Comparison of ENCODE assay signal across 8 cellular contexts in the genomic region with DNA sequence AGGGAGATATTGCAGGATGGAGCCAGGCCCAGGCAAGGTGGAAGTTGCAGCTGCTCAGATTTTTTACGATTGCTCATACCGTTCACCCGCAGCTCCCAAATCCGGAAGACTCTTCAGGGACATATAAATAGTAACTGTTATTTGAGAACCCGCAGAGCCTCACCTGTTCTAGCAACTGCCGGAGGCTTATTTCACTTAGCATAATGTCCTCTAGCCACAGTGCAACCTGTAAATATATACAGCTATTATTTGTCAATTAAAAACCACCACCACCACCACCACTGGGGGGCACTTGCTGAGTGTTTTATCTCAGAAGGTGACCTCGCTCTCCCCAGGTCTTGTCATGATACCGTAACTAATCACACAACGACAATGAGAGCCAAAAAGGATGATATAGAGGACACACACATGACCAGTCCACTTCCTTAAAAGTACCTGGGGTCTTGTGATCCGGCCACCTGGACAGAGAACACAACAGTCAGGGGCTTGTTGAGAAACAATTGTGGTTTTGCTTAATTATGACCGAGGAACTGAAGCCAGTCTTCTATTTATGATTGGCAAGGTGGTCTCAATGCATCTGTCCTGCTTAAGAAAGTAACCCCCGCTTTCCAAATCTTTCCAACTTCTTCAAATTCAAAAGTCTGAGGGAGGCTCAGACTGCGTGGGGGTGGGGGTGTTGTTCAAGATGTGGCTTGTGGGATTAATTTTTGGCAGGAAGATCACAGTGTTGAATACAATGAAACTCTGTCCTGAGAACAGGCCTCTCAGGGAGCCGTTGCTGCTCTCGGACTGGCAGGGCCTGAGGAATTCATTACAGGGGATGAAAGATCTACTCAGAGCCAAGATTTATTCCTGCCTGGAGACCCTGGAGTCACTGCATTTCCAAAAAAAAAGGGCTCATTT.
DNase-seq lines count a peak whose midpoint lies in the region; ATAC-seq and TF ChIP-seq lines count a peak whose summit lies in the region.

No MANE protein-coding gene starts in this region.

- no peaks in the 10 kb centered on the region for H3K4me1 Mint-ChIP-seq in activated T-cell treated with anti-CD3 and anti-CD28 coated beads, Interleukin-2, amount 50 U/mL, for 72 hours (ENCODE audit: low read depth)

- H3K27me3 ChIP-seq in psoas muscle (ENCODE audit: insufficient read depth in 3 of 3, low read length in 2 of 3), result no peaks in the 10 kb centered on the region

- WGBS in psoas muscle, 3 donors, result 15 to 28% (median 22%) methylated on average over 15 of the region's 15 CpGs

- peaks cover 5 to 7% of the 10 kb centered on the region in 2 donors for H3K9me3 Mint-ChIP-seq in activated T-cell treated with anti-CD3 and anti-CD28 coated beads, Interleukin-2, amount 50 U/mL, for 72 hours

- H3K27ac Mint-ChIP-seq in activated T-cell treated with anti-CD3 and anti-CD28 coated beads, Interleukin-2, amount 50 U/mL, for 72 hours, result no peak overlapping the region

- no peaks in the 10 kb centered on the region for H3K9me3 ChIP-seq in psoas muscle

- H3K36me3 Mint-ChIP-seq in activated T-cell treated with anti-CD3 and anti-CD28 coated beads, Interleukin-2, amount 50 U/mL, for 72 hours (ENCODE audit: insufficient read depth in 2 of 2), result peaks cover 2 to 3% of the 10 kb centered on the region in 2 donors

- DNase-seq in EL (peak; percentile 56), HK-2 (ENCODE audit: unreplicated experiment) (peak; percentile 31), OCI-M2 (lab: John Stamatoyannopoulos, UW; ENCODE audit: unreplicated experiment) (peak; percentile 30), fibroblast of villous mesenchyme (ENCODE audit: low read depth) (peak; percentile 56), psoas muscle (peak in 1 of 2 donors; percentile 28), NCI-H1436 (lab: John Stamatoyannopoulos, UW) (no peak), UCSD-AML1 (lab: John Stamatoyannopoulos, UW; ENCODE audit: unreplicated experiment) (no peak)
- DNase-seq in activated T-cell treated with anti-CD3 and anti-CD28 coated beads, Interleukin-2, amount 50 U/mL, for 72 hours, result peak; percentile 64 to 72

- H3K27me3 Mint-ChIP-seq in activated T-cell treated with anti-CD3 and anti-CD28 coated beads, Interleukin-2, amount 50 U/mL, for 72 hours (ENCODE audit: low read depth), result peaks cover 11% of the 10 kb centered on the region

- no peaks in the 10 kb centered on the region for H3K36me3 ChIP-seq in psoas muscle (ENCODE audit: insufficient read depth in 1 of 2, low read depth in 1 of 2)

- intact Hi-C loops in psoas muscle (cut with DNase I), result no loop called here

- peak overlapping the region; percentile 64 for H3K27ac ChIP-seq in psoas muscle

- peaks cover 20% of the 10 kb centered on the region for H3K4me1 ChIP-seq in psoas muscle

- ATAC-seq in activated T-cell treated with anti-CD3 and anti-CD28 coated beads, Interleukin-2, amount 50 U/mL, for 72 hours (replicated peaks in 1 of 2), result peak; percentile 77 to 78
- peak; percentile 87 to 94 (median 92) for ATAC-seq in psoas muscle

- H3K4me3 ChIP-seq in fibroblast of villous mesenchyme (ENCODE audit: low read depth, low read length) (no peak overlapping the region), psoas muscle (no peak overlapping the region)

- H3K4me3 Mint-ChIP-seq in activated T-cell treated with anti-CD3 and anti-CD28 coated beads, Interleukin-2, amount 50 U/mL, for 72 hours, result no peak overlapping the region

- TF ChIP-seq CTCF in fibroblast of villous mesenchyme (IDR thresholded peaks at IDR 0.05; ENCODE audit: insufficient read depth, low read depth, low read length), result peak; percentile 53
- peak; percentile 34 for TF ChIP-seq CTCF in psoas muscle (IDR thresholded peaks at IDR 0.05)

Comparison
In these comparisons a context has a peak if more than half of its experiments do, and no peak if none do; other contexts are left out.
1. DNase-seq: peak in EL (single experiment), HK-2 (single experiment), OCI-M2 (single experiment), activated T-cell treated with anti-CD3 and anti-CD28 coated beads, Interleukin-2, amount 50 U/mL, for 72 hours (2 of 2) and fibroblast of villous mesenchyme (single experiment); none in NCI-H1436 (single experiment) and UCSD-AML1 (single experiment).